ENCODE assay signal across 1 cellular context in the genomic region with DNA sequence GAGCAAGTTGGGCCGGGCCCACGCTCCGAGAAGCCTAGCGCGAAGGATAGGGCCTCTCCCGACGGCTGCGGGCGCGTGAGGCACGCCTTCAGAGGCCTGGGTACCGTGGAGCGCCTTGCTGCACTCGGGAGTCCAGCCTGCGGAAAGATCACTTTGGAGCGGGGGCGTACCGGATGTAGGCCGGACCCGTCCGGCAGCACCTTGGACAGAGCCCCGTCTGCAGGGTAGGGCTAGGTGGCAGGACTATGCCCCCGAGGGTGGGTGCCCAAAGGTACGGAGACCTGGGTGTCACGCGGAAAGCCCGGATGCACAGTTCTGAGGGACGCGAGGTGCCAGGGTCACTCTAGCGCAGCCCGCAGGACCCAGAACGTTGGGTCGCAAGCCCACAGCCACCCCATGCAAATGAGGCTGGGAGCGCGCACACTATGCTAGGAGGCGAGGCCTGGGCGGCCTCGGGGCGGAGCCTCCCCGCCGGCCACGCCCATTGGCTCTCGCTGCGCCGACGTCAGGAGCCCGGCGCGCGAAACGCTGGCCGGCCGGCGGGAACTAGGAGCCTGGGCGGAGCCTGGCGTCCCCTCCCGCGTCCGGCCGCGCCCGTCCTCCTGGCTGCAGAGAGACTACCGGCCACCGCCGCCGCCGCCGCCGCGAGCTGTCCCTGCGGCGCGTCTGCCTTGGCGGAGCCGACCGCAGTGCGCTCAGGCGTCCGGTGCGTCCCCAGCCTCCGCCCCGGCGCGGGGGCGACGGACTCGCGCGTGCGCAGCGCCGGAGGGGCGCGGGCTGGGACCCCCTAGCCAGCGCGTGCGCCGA.
TF ChIP-seq lines count a peak whose summit lies in the region.

Gene PAQR4 (plus strand): TSS at position 611 of the 807 bp plus-strand sequence. CDS start 327 bp downstream, outside the sequence.

TF ChIP-seq in K562, 482 proteins besides CTCF, POLR2A, EP300 and RAD21 (continued from another document and continues in another):
- TF ChIP-seq NR2F6 (CRISPR knock-in tag; IDR thresholded peaks at IDR 0.05), result no peak
- no peak for TF ChIP-seq ZNF197 (CRISPR knock-in tag; IDR thresholded peaks at IDR 0.05; ENCODE audit: low read depth)
- peak; percentile 74; the same call in 1 of the 2 replicates for TF ChIP-seq ATF6 (CRISPR knock-in tag; IDR thresholded peaks at IDR 0.05)
- TF ChIP-seq CBX5 (IDR thresholded peaks at IDR 0.05; ENCODE audit: borderline replicate concordance, low read depth), result no peak; the same call in 1 of the 2 replicates
- TF ChIP-seq HEY1 (CRISPR knock-in tag; IDR thresholded peaks at IDR 0.05; ENCODE audit: borderline replicate concordance), result no peak
- TF ChIP-seq, protein P1, sequence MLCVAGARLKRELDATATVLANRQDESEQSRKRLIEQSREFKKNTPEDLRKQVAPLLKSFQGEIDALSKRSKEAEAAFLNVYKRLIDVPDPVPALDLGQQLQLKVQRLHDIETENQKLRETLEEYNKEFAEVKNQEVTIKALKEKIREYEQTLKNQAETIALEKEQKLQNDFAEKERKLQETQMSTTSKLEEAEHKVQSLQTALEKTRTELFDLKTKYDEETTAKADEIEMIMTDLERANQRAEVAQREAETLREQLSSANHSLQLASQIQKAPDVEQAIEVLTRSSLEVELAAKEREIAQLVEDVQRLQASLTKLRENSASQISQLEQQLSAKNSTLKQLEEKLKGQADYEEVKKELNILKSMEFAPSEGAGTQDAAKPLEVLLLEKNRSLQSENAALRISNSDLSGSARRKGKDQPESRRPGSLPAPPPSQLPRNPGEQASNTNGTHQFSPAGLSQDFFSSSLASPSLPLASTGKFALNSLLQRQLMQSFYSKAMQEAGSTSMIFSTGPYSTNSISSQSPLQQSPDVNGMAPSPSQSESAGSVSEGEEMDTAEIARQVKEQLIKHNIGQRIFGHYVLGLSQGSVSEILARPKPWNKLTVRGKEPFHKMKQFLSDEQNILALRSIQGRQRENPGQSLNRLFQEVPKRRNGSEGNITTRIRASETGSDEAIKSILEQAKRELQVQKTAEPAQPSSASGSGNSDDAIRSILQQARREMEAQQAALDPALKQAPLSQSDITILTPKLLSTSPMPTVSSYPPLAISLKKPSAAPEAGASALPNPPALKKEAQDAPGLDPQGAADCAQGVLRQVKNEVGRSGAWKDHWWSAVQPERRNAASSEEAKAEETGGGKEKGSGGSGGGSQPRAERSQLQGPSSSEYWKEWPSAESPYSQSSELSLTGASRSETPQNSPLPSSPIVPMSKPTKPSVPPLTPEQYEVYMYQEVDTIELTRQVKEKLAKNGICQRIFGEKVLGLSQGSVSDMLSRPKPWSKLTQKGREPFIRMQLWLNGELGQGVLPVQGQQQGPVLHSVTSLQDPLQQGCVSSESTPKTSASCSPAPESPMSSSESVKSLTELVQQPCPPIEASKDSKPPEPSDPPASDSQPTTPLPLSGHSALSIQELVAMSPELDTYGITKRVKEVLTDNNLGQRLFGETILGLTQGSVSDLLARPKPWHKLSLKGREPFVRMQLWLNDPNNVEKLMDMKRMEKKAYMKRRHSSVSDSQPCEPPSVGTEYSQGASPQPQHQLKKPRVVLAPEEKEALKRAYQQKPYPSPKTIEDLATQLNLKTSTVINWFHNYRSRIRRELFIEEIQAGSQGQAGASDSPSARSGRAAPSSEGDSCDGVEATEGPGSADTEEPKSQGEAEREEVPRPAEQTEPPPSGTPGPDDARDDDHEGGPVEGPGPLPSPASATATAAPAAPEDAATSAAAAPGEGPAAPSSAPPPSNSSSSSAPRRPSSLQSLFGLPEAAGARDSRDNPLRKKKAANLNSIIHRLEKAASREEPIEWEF (CRISPR knock-in tag; IDR thresholded peaks at IDR 0.05), result no peak
- no peak for TF ChIP-seq FOXJ2 (tag; IDR thresholded peaks at IDR 0.05)
- TF ChIP-seq MAFG (tag; conservative IDR thresholded peaks at IDR 0.05), result no peak
- no peak for TF ChIP-seq DMBX1 (CRISPR knock-in tag; IDR thresholded peaks at IDR 0.05; ENCODE audit: borderline replicate concordance)
- peak; percentile 37 for TF ChIP-seq POLR2AphosphoS5 (IDR thresholded peaks at IDR 0.05; ENCODE audit: control insufficient read depth, insufficient read depth, low read depth, low read length)
- TF ChIP-seq HLTF (IDR thresholded peaks at IDR 0.05), result no peak
- peak; percentile 91; the same call in 1 of the 2 replicates for TF ChIP-seq GATAD2B (IDR thresholded peaks at IDR 0.05; ENCODE audit: borderline replicate concordance)
- TF ChIP-seq ZNF232 (CRISPR knock-in tag; IDR thresholded peaks at IDR 0.05), result no peak; the same call in 1 of the 2 replicates
- TF ChIP-seq, protein P2, sequence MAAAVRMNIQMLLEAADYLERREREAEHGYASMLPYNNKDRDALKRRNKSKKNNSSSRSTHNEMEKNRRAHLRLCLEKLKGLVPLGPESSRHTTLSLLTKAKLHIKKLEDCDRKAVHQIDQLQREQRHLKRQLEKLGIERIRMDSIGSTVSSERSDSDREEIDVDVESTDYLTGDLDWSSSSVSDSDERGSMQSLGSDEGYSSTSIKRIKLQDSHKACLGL (CRISPR knock-in tag; IDR thresholded peaks at IDR 0.05; ENCODE audit: borderline replicate concordance, poor library complexity, severe bottlenecking), result peak; percentile 26
- peak; percentile 65 for TF ChIP-seq TBP (optimal IDR thresholded peaks at IDR 0.05; ENCODE audit: low read depth, low read length)
- TF ChIP-seq ZNF165 (CRISPR knock-in tag; IDR thresholded peaks at IDR 0.05; ENCODE audit: borderline replicate concordance), result 0 out of 2 replicates have a peak, but pooled peaks have one; percentile 25
- TF ChIP-seq SREBF1 (IDR thresholded peaks at IDR 0.05; ENCODE audit: borderline replicate concordance, low read depth, low read length), result no peak
- TF ChIP-seq GATAD2A (IDR thresholded peaks at IDR 0.05), result no peak
- no peak for TF ChIP-seq NR2C1 (IDR thresholded peaks at IDR 0.05)
- TF ChIP-seq NR2C1 (tag; IDR thresholded peaks at IDR 0.05), result no peak
- TF ChIP-seq SMARCB1 (IDR thresholded peaks at IDR 0.05; ENCODE audit: insufficient read length, low read depth), result peak; percentile 79
- peak; percentile 98 for TF ChIP-seq EGR1 (conservative IDR thresholded peaks at IDR 0.05)
- TF ChIP-seq, protein P3, sequence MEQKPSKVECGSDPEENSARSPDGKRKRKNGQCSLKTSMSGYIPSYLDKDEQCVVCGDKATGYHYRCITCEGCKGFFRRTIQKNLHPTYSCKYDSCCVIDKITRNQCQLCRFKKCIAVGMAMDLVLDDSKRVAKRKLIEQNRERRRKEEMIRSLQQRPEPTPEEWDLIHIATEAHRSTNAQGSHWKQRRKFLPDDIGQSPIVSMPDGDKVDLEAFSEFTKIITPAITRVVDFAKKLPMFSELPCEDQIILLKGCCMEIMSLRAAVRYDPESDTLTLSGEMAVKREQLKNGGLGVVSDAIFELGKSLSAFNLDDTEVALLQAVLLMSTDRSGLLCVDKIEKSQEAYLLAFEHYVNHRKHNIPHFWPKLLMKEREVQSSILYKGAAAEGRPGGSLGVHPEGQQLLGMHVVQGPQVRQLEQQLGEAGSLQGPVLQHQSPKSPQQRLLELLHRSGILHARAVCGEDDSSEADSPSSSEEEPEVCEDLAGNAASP (IDR thresholded peaks at IDR 0.05), result no peak
- 0 out of 3 replicates have a peak, but pooled peaks of 1 of the 2 experiments have one; percentile 74 for TF ChIP-seq CBX3 (IDR thresholded peaks at IDR 0.05; ENCODE audit: borderline replicate concordance in 1 of 2, low read length in 2 of 2)
- peak in 1 of 2 experiments; percentile 84; a peak in 1 of 4 replicates for TF ChIP-seq TEAD1 (CRISPR knock-in tag; IDR thresholded peaks at IDR 0.05)
- TF ChIP-seq, protein P4, sequence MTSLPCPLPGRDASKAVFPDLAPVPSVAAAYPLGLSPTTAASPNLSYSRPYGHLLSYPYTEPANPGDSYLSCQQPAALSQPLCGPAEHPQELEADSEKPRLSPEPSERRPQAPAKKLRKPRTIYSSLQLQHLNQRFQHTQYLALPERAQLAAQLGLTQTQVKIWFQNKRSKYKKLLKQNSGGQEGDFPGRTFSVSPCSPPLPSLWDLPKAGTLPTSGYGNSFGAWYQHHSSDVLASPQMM (CRISPR knock-in tag; IDR thresholded peaks at IDR 0.05), result no peak
- TF ChIP-seq, protein P5, sequence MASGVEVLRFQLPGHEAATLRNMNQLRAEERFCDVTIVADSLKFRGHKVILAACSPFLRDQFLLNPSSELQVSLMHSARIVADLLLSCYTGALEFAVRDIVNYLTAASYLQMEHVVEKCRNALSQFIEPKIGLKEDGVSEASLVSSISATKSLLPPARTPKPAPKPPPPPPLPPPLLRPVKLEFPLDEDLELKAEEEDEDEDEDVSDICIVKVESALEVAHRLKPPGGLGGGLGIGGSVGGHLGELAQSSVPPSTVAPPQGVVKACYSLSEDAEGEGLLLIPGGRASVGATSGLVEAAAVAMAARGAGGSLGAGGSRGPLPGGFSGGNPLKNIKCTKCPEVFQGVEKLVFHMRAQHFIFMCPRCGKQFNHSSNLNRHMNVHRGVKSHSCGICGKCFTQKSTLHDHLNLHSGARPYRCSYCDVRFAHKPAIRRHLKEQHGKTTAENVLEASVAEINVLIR (CRISPR knock-in tag; IDR thresholded peaks at IDR 0.05), result 0 out of 2 replicates have a peak, but pooled peaks have one; percentile 55
- TF ChIP-seq SMARCC2 (IDR thresholded peaks at IDR 0.05; ENCODE audit: low read depth), result no peak
- no peak for TF ChIP-seq ZNF124 (CRISPR knock-in tag; IDR thresholded peaks at IDR 0.05)
- TF ChIP-seq MTA2 (IDR thresholded peaks at IDR 0.05; ENCODE audit: low read depth), result no peak
- TF ChIP-seq TARDBP (IDR thresholded peaks at IDR 0.05), result no peak; the same call in 1 of the 2 replicates
- no peak for TF ChIP-seq MECOM (CRISPR knock-in tag; IDR thresholded peaks at IDR 0.05)
- TF ChIP-seq TAL1 (IDR thresholded peaks at IDR 0.05), result no peak
- no peak for TF ChIP-seq DEAF1 (CRISPR knock-in tag; IDR thresholded peaks at IDR 0.05)
- peak; percentile 78 to 86 for TF ChIP-seq NRF1 (conservative IDR thresholded peaks at IDR 0.05 in 1 of 2, IDR thresholded peaks at IDR 0.05 in 1 of 2)
- no peak for TF ChIP-seq MTA1 (IDR thresholded peaks at IDR 0.05; ENCODE audit: borderline replicate concordance)
- no peak for TF ChIP-seq ZNF707 (CRISPR knock-in tag; conservative IDR thresholded peaks at IDR 0.05)
- TF ChIP-seq ARNT (IDR thresholded peaks at IDR 0.05), result no peak
- peak; percentile 30; the same call in 1 of the 2 replicates for TF ChIP-seq EP400 (IDR thresholded peaks at IDR 0.05)
- TF ChIP-seq ZBTB8A (IDR thresholded peaks at IDR 0.05; ENCODE audit: partially characterized antibody), result no peak
- no peak for TF ChIP-seq TCFL5 (CRISPR knock-in tag; conservative IDR thresholded peaks at IDR 0.05)
- TF ChIP-seq, protein P6, sequence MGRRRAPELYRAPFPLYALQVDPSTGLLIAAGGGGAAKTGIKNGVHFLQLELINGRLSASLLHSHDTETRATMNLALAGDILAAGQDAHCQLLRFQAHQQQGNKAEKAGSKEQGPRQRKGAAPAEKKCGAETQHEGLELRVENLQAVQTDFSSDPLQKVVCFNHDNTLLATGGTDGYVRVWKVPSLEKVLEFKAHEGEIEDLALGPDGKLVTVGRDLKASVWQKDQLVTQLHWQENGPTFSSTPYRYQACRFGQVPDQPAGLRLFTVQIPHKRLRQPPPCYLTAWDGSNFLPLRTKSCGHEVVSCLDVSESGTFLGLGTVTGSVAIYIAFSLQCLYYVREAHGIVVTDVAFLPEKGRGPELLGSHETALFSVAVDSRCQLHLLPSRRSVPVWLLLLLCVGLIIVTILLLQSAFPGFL (CRISPR knock-in tag; IDR thresholded peaks at IDR 0.05), result 0 out of 2 replicates have a peak, but pooled peaks have one; percentile 27
- no peak for TF ChIP-seq ZNF274 (IDR thresholded peaks at IDR 0.05; ENCODE audit: borderline replicate concordance, low read depth, low read length)
- peak; percentile 33 for TF ChIP-seq MEIS2 (IDR thresholded peaks at IDR 0.05; ENCODE audit: partially characterized antibody)
- no peak for TF ChIP-seq CBFA2T3 (IDR thresholded peaks at IDR 0.05)
- TF ChIP-seq U2AF2 (optimal IDR thresholded peaks at IDR 0.05; ENCODE audit: low read depth, low read length), result no peak
- no peak for TF ChIP-seq ZNF696 (CRISPR knock-in tag; conservative IDR thresholded peaks at IDR 0.05)
- TF ChIP-seq GATA2 (CRISPR knock-in tag; IDR thresholded peaks at IDR 0.05), result no peak
